In genomic region chr20:23937303-23938117, GRCh38 we compare ENCODE assay signal across 8 cellular contexts. TPM values are rescaled to one million over a fixed set of nuclear protein-coding genes. Genes with fewer than 3 reads are reported as not detected.
A peak's percentile ranks its signal among the peaks of the same experiment; 100 is the strongest.
DNase-seq lines count a peak whose midpoint lies in the region; ATAC-seq, FAIRE-seq and TF ChIP-seq lines count a peak whose summit lies in the region.

No MANE protein-coding gene starts in this region.

- no peaks in the 10 kb centered on the region for H3K4me1 ChIP-seq in PC-9 (replicated peaks; ENCODE audit: insufficient read depth)
- H3K4me1 ChIP-seq in ovary (ENCODE audit: insufficient read depth), result no peaks in the 10 kb centered on the region

- no peaks in the 10 kb centered on the region for H3K9me3 ChIP-seq in PC-9 (ENCODE audit: insufficient read depth, low read depth)
- H3K9me3 ChIP-seq in ovary, result no peaks in the 10 kb centered on the region

- H4K20me1 ChIP-seq in PC-9 (ENCODE audit: insufficient read depth), result no peaks in the 10 kb centered on the region

- H3K27ac ChIP-seq in PC-9, result no peak overlapping the region
- H3K27ac ChIP-seq in ovary, result no peak overlapping the region

- no peak overlapping the region for H3K4me3 ChIP-seq in AG10803 (ENCODE audit: low read length)
- H3K4me3 ChIP-seq in PC-9, result no peak overlapping the region
- H3K4me3 ChIP-seq in ovary, result no peak overlapping the region

- no peaks in the 10 kb centered on the region for H3F3A ChIP-seq in PC-9 (ENCODE audit: insufficient read depth, low read depth)

- H3K4me2 ChIP-seq in PC-9, result no peak overlapping the region

- 0 to 2% (median 0%) methylated on average over 3 of the region's 3 CpGs for WGBS in ovary, 3 donors

- intact Hi-C loops in PC-9 (cut with micrococcal nuclease; ENCODE audit: unreplicated experiment) (loop anchor here (1.0 to 5.0 kb wide), 6 partner anchors 49 to 1055 kb away; partner anchors contain the start of gene APMAP), ovary (cut with DNase I) (no loop called here)

- peak; percentile 51 for ATAC-seq in HG03439 (IDR thresholded peaks at IDR 0.05; ENCODE audit: unreplicated experiment)

- H3K27me3 ChIP-seq in PC-9 (ENCODE audit: insufficient read depth, low read depth) (no peaks in the 10 kb centered on the region), ovary (no peaks in the 10 kb centered on the region)

- TF ChIP-seq EP300 in ovary (IDR thresholded peaks at IDR 0.05), result no peak

- CTCF ChIA-PET in PC-9 (lab: Charles Lee), result interaction anchor here (0.6 to 1.2 kb wide), 4 partner anchors 59 to 977 kb away, joined by 3 to 4 read pairs (median 3); no protein-coding TSS in a partner anchor

- H3K9me2 ChIP-seq in PC-9 (ENCODE audit: insufficient read depth), result no peaks in the 10 kb centered on the region

- H3K79me2 ChIP-seq in PC-9 (ENCODE audit: low read depth), result no peaks in the 10 kb centered on the region

- POLR2A ChIA-PET in PC-9 (lab: Charles Lee; ENCODE audit: unreplicated experiment), result no interaction called here

- no TSS peak for BruUV-seq in PC-9 (replicated peaks; lab: Mats Ljungman, UMichigan)

- TF ChIP-seq CTCF in AG10803 (conservative IDR thresholded peaks at IDR 0.05; ENCODE audit: low read length) (peak; percentile 74), PC-9 (conservative IDR thresholded peaks at IDR 0.05) (peak; percentile 92), ovary (IDR thresholded peaks at IDR 0.05) (peak in 2 of 3 donors; percentile 15 to 56)

- no peaks in the 10 kb centered on the region for H3K36me3 ChIP-seq in PC-9 (ENCODE audit: low read depth)
- H3K36me3 ChIP-seq in ovary, result no peaks in the 10 kb centered on the region

- H2AFZ ChIP-seq in PC-9, result no peak overlapping the region

- DNase-seq in AG10803 (ENCODE audit: low read depth), result peak; percentile 50
- no peak for DNase-seq in GM18507 (ENCODE audit: extremely low spot score, insufficient read length, low read depth)
- peak; percentile 60 to 75 for DNase-seq in PC-9
- DNase-seq in activated effector memory CD4-positive, alpha-beta T cell treated with Interleukin-2 at 50 U/mL for 16 hours, result peak; percentile 44
- DNase-seq in germinal center (ENCODE audit: low spot score), result peak; percentile 26
- peak in 2 of 5 donors; percentile 43 for DNase-seq in ovary
- peak; percentile 79 for DNase-seq in ureter (ENCODE audit: low spot score)

- no peak for TF ChIP-seq POLR2A in ovary (IDR thresholded peaks at IDR 0.05)

- peak; percentile 76 for FAIRE-seq in GM18507 (lab: Jason Lieb, UNC)

RNA-seq across cellular contexts. Expression of gene GGTLC1, which starts 51.1 kb away (rescaled TPM):
- total RNA-seq in PC-9 (2021) (0.43 and 0.63 TPM in 2 replicates), ovary (not detected), ureter (not detected)
- not detected for polyA plus RNA-seq in ovary

RNA-seq across cellular contexts. Expression of gene CST5, which starts 58.0 kb away (rescaled TPM):
- total RNA-seq in PC-9 (2021) (0.93 and 2.2 TPM in 2 replicates), ovary (not detected), ureter (not detected)
- polyA plus RNA-seq in ovary, result not detected

Comparison
In these comparisons a context has a peak if more than half of its experiments do, and no peak if none do; other contexts are left out.
1. CTCF ChIP-seq: peak in every context shown above with its lines; median percentile 92 in PC-9; 74 in AG10803; 36 in ovary.